Comparison of ENCODE assay signal across 16 cellular contexts in genomic region chr16:59688006-59688405, GRCh38.
DNase-seq lines count a peak whose midpoint lies in the region; ATAC-seq and TF ChIP-seq lines count a peak whose summit lies in the region.
"Had no signal": no experiment of that assay in that cellular context is flagged by ENCODE, and none has a peak within 500 bp of the region (broad histone marks: within the 10 kb centered on the region; RNA-seq: fewer than 3 reads in every experiment).

No MANE protein-coding gene starts in this region.

- H3K27me3 ChIP-seq in GM23338 (ENCODE audit: insufficient read depth) (no peaks in the 10 kb centered on the region), NT2/D1 (ENCODE audit: insufficient read depth, insufficient read length) (no peaks in the 10 kb centered on the region), endodermal cell (ENCODE audit: control insufficient read depth, insufficient read depth, low read length, poor library complexity, severe bottlenecking) (no peaks in the 10 kb centered on the region), neuronal stem cell (ENCODE audit: control insufficient read depth in 3 of 3, insufficient read depth in 3 of 3, low read depth in 1 of 3, low read length in 3 of 3) (no peaks in the 10 kb centered on the region), H7 (ENCODE audit: control insufficient read depth, insufficient read depth, low read length) (no peaks in the 10 kb centered on the region)
- H3K27me3 ChIP-seq: BLaER1 treated with 17β-estradiol and CSF1 and Interleukin-3, amounts not matched to agents 10 nM and 100 nM had no signal

- no peaks in the 10 kb centered on the region for H3K27me3 Mint-ChIP-seq in GM23338 (ENCODE audit: insufficient read depth, low read depth, poor library complexity)
- no peaks in the 10 kb centered on the region for H3K27me3 Mint-ChIP-seq in endodermal cell (ENCODE audit: insufficient read depth)
- H3K27me3 Mint-ChIP-seq: CD4-positive, CD25-positive, alpha-beta regulatory T cell had no signal

- H3K4me2 ChIP-seq in GM23338, result no peak overlapping the region
- no peak overlapping the region for H3K4me2 ChIP-seq in neuronal stem cell (ENCODE audit: insufficient read depth, low read length, poor library complexity, severe bottlenecking)
- H3K4me2 ChIP-seq: BLaER1 treated with 17β-estradiol and CSF1 and Interleukin-3, amounts not matched to agents 10 nM and 100 nM had no signal

- H3K9me3 Mint-ChIP-seq in GM23338 (peaks cover 46% of the 10 kb centered on the region), endodermal cell (peaks cover 45% of the 10 kb centered on the region)

- no peaks in the 10 kb centered on the region for H3F3A ChIP-seq in GM23338 (replicated peaks; ENCODE audit: low read depth)

- H3K23ac ChIP-seq in neuronal stem cell (ENCODE audit: low read depth, low read length, poor library complexity), result no peak overlapping the region

- no peak overlapping the region for H3K14ac ChIP-seq in neuronal stem cell (ENCODE audit: low read length)

- H3K27ac ChIP-seq in GM23338 (ENCODE audit: low read depth) (no peak overlapping the region), endodermal cell (ENCODE audit: low read depth, low read length) (no peak overlapping the region), neuronal stem cell (replicated peaks; ENCODE audit: low read length) (no peak overlapping the region)
- H3K27ac ChIP-seq: BLaER1 treated with 17β-estradiol and CSF1 and Interleukin-3, amounts not matched to agents 10 nM and 100 nM had no signal

- no peak overlapping the region for H4K91ac ChIP-seq in neuronal stem cell (ENCODE audit: low read depth, low read length, poor library complexity)

- H3K4ac ChIP-seq in neuronal stem cell (ENCODE audit: low read length), result no peak overlapping the region

- no peaks in the 10 kb centered on the region for H3K9me2 ChIP-seq in GM23338 (ENCODE audit: insufficient read depth)

- no peaks in the 10 kb centered on the region for H3K79me2 ChIP-seq in GM23338 (replicated peaks; ENCODE audit: insufficient read depth)

- no peak overlapping the region for H3K4me3 Mint-ChIP-seq in GM23338
- no peak overlapping the region for H3K4me3 Mint-ChIP-seq in endodermal cell
- H3K4me3 Mint-ChIP-seq: CD4-positive, CD25-positive, alpha-beta regulatory T cell; HFFc6 had no signal

- no peak overlapping the region for H3K18ac ChIP-seq in neuronal stem cell (ENCODE audit: low read length)

- H4K8ac ChIP-seq in neuronal stem cell (ENCODE audit: low read depth, low read length), result no peak overlapping the region

- no peak overlapping the region for H2BK5ac ChIP-seq in neuronal stem cell (ENCODE audit: low read length)

- peaks cover 12% of the 10 kb centered on the region; the same call in 2 of the 3 replicates for H3K4me1 Mint-ChIP-seq in GM23338
- H3K4me1 Mint-ChIP-seq in endodermal cell, result peaks cover 20% of the 10 kb centered on the region
- H3K4me1 Mint-ChIP-seq: CD4-positive, CD25-positive, alpha-beta regulatory T cell had no signal

- no peak overlapping the region for H2AK5ac ChIP-seq in neuronal stem cell (ENCODE audit: low read depth, low read length)

- H3K9me3 ChIP-seq in NT2/D1 (ENCODE audit: insufficient read depth, low read length), result peaks cover 37% of the 10 kb centered on the region
- peaks cover 37% of the 10 kb centered on the region for H3K9me3 ChIP-seq in endodermal cell (ENCODE audit: control insufficient read depth, low read length)
- H3K9me3 ChIP-seq in neuronal stem cell (replicated peaks in 1 of 2; ENCODE audit: control insufficient read depth in 2 of 2, insufficient read depth in 1 of 2, low read depth in 1 of 2, low read length in 2 of 2), result peaks cover 0 to 5% of the 10 kb centered on the region in 2 donors

- no peak overlapping the region for H2BK120ac ChIP-seq in neuronal stem cell (ENCODE audit: low read depth, low read length)

- peaks cover 34% of the 10 kb centered on the region for H3K36me3 Mint-ChIP-seq in GM23338 (ENCODE audit: low read depth)
- H3K36me3 Mint-ChIP-seq in endodermal cell (ENCODE audit: low read depth), result peaks cover 25% of the 10 kb centered on the region
- H3K36me3 Mint-ChIP-seq: CD4-positive, CD25-positive, alpha-beta regulatory T cell had no signal

- H3K27ac Mint-ChIP-seq in GM23338, result peak overlapping the region; percentile 37; the same call in 1 of the 2 replicates
- H3K27ac Mint-ChIP-seq in endodermal cell, result peak overlapping the region; percentile 67
- H3K27ac Mint-ChIP-seq: CD4-positive, CD25-positive, alpha-beta regulatory T cell; HFFc6 had no signal

- ATAC-seq in GM23338 (peak; percentile 26; the same call in 1 of the 3 replicates), GM19397 (IDR thresholded peaks at IDR 0.05; ENCODE audit: unreplicated experiment) (no peak)
- ATAC-seq: GM12878, K562 had no signal

- TF ChIP-seq CTCF in GM23338 (conservative IDR thresholded peaks at IDR 0.05; ENCODE audit: low read depth in 2 of 2) (no peak), endodermal cell (conservative IDR thresholded peaks at IDR 0.05) (no peak)

- H2BK15ac ChIP-seq in neuronal stem cell (ENCODE audit: low read length), result no peak overlapping the region

- H3K4me1 ChIP-seq in GM23338 (ENCODE audit: insufficient read depth) (peaks cover 8% of the 10 kb centered on the region), NT2/D1 (ENCODE audit: insufficient read depth, insufficient read length) (no peaks in the 10 kb centered on the region), endodermal cell (ENCODE audit: control insufficient read depth, insufficient read depth, low read length) (no peaks in the 10 kb centered on the region), neuronal stem cell (ENCODE audit: control insufficient read depth in 2 of 2, insufficient read depth in 1 of 2, low read depth in 1 of 2, low read length in 2 of 2) (no peaks in the 10 kb centered on the region)
- H3K4me1 ChIP-seq: BLaER1 treated with 17β-estradiol and CSF1 and Interleukin-3, amounts not matched to agents 10 nM and 100 nM had no signal

- H3K9ac ChIP-seq in NT2/D1 (ENCODE audit: insufficient read length, low read depth), result no peak overlapping the region
- H3K9ac ChIP-seq in endodermal cell (ENCODE audit: extremely low read depth, low read length, poor library complexity, severe bottlenecking), result no peak overlapping the region
- no peak overlapping the region for H3K9ac ChIP-seq in neuronal stem cell (ENCODE audit: low read depth, low read length, poor library complexity)
- H3K9ac ChIP-seq: BLaER1 treated with 17β-estradiol and CSF1 and Interleukin-3, amounts not matched to agents 10 nM and 100 nM had no signal

- no peaks in the 10 kb centered on the region for H3K79me1 ChIP-seq in neuronal stem cell (ENCODE audit: low read depth, low read length)

- DNase-seq in GM23338 (ENCODE audit: low spot score) (no peak), NT2/D1 (ENCODE audit: low read depth, low spot score) (peak; percentile 39), endodermal cell (peak; percentile 57), neuronal stem cell (ENCODE audit: low spot score) (no peak), H7 (no peak), NCI-H524 (lab: John Stamatoyannopoulos, UW) (no peak)
- DNase-seq: ACHN; CD4-positive, CD25-positive, alpha-beta regulatory T cell; DMS 273 treated with DMSO at 0.1 percent for 48 hours; GOT3; HCEC 1CT; HFFc6 had no signal

- H2AFZ ChIP-seq in GM23338 (no peak overlapping the region), neuronal stem cell (ENCODE audit: low read length) (peak overlapping the region; percentile 49)

- H2BK12ac ChIP-seq in neuronal stem cell (ENCODE audit: low read length), result no peak overlapping the region

- no peaks in the 10 kb centered on the region for H4K20me1 ChIP-seq in GM23338 (replicated peaks; ENCODE audit: insufficient read depth)
- H4K20me1 ChIP-seq: BLaER1 treated with 17β-estradiol and CSF1 and Interleukin-3, amounts not matched to agents 10 nM and 100 nM had no signal

- H3K4me3 ChIP-seq in GM23338, result no peak overlapping the region
- H3K4me3 ChIP-seq in NT2/D1 (ENCODE audit: insufficient read length, low read depth), result no peak overlapping the region
- no peak overlapping the region for H3K4me3 ChIP-seq in endodermal cell (ENCODE audit: low read length)
- H3K4me3 ChIP-seq in neuronal stem cell (ENCODE audit: low read length in 2 of 2), result no peak overlapping the region
- no peak overlapping the region for H3K4me3 ChIP-seq in H7 (ENCODE audit: insufficient read depth, low read depth, low read length)
- H3K4me3 ChIP-seq: BLaER1 treated with 17β-estradiol and CSF1 and Interleukin-3, amounts not matched to agents 10 nM and 100 nM; GM12878; K562 had no signal

- H3K36me3 ChIP-seq in GM23338 (ENCODE audit: insufficient read depth) (peaks cover 8% of the 10 kb centered on the region), NT2/D1 (ENCODE audit: insufficient read depth, insufficient read length, low read length) (no peaks in the 10 kb centered on the region), endodermal cell (ENCODE audit: control insufficient read depth, insufficient read depth, low read length) (no peaks in the 10 kb centered on the region), neuronal stem cell (replicated peaks in 1 of 2; ENCODE audit: control insufficient read depth in 2 of 2, insufficient read depth in 2 of 2, low read length in 2 of 2) (no peaks in the 10 kb centered on the region), H7 (replicated peaks; ENCODE audit: control insufficient read depth, insufficient read depth, low read length) (no peaks in the 10 kb centered on the region)
- H3K36me3 ChIP-seq: BLaER1 treated with 17β-estradiol and CSF1 and Interleukin-3, amounts not matched to agents 10 nM and 100 nM had no signal

TF ChIP-seq in GM23338, 12 proteins besides CTCF, POLR2A, EP300 and RAD21 (continues in another document):
- TF ChIP-seq EZH2 (IDR thresholded peaks at IDR 0.05; ENCODE audit: low read depth, unreplicated experiment) (no peak), EZH2phosphoT487 (IDR thresholded peaks at IDR 0.05; ENCODE audit: unreplicated experiment) (no peak), NANOG (IDR thresholded peaks at IDR 0.05; ENCODE audit: borderline replicate concordance) (no peak)
- TF ChIP-seq, protein P1, sequence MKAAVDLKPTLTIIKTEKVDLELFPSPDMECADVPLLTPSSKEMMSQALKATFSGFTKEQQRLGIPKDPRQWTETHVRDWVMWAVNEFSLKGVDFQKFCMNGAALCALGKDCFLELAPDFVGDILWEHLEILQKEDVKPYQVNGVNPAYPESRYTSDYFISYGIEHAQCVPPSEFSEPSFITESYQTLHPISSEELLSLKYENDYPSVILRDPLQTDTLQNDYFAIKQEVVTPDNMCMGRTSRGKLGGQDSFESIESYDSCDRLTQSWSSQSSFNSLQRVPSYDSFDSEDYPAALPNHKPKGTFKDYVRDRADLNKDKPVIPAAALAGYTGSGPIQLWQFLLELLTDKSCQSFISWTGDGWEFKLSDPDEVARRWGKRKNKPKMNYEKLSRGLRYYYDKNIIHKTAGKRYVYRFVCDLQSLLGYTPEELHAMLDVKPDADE (IDR thresholded peaks at IDR 0.05), result no peak

Comparison
In these comparisons a context has a peak if more than half of its experiments do, and no peak if none do; other contexts are left out.
1. DNase-seq: peak in NT2/D1 (single experiment) and endodermal cell (single experiment); none in GM23338 (single experiment), neuronal stem cell (single experiment), H7 (single experiment) and NCI-H524 (0 of 2).